Comparison of ENCODE assay signal across 20 cellular contexts in the genomic region with DNA sequence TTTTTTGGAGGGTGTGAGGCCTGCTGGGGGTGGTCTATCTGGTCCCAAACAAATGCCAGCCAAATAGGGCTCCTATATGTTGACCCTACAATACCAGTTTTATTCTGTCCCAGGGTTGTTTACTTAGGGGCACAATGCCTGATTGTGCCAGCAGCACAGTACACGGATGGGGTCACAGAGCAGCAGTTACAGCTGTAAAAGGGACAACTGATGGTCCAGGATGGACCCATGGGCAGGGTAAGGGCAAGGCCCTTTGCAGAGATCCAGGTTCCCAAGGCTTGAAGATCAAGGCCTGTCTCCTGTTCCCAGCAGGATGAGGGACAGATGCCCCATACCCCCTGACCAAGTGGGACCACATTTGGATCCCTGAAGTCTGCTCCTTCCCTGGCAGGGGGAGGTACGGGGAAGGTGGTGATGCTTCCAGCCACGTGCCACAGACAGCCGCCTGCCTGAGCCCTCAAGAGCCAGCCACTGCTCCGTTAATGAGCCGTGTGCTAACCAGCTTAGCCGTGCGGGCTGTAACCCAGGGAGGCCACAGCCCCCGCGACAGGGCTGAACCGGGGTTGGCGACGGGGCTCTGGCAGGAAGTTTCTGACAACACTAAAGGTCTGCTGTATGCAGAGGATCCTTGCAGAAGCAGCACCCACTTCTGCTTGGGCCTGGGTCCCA. TPM values are rescaled to one million over a fixed set of nuclear protein-coding genes. Genes with fewer than 3 reads are reported as not detected.
DNase-seq lines count a peak whose midpoint lies in the region; ATAC-seq and TF ChIP-seq lines count a peak whose summit lies in the region.
"Had no signal": no experiment of that assay in that cellular context is flagged by ENCODE, and none has a peak within 500 bp of the region (broad histone marks: within the 10 kb centered on the region; RNA-seq: fewer than 3 reads in every experiment).

No MANE protein-coding gene starts in this region.

- intact Hi-C loops in CD8-positive, alpha-beta T cell (cut with DNase I, micrococcal nuclease) = no loop called here

- no peak overlapping the region for H3K27ac Mint-ChIP-seq in CD8-positive, alpha-beta T cell
- peak overlapping the region; percentile 32 for H3K27ac Mint-ChIP-seq in T-helper 17 cell

- H3K36me3 ChIP-seq in CD8-positive, alpha-beta T cell (ENCODE audit: insufficient read depth, low read length) = no peaks in the 10 kb centered on the region
- H3K36me3 ChIP-seq: thoracic aorta had no signal

- POLR2A ChIA-PET in CD8-positive, alpha-beta T cell (lab: Charles Lee) = no interaction called here

- no peaks in the 10 kb centered on the region for H3K9me3 Mint-ChIP-seq in CD8-positive, alpha-beta T cell
- H3K9me3 Mint-ChIP-seq: activated naive CD4-positive, alpha-beta T cell treated with anti-CD3 and anti-CD28 coated beads for 36 hours had no signal

- DNase-seq in Ammon's horn (ENCODE audit: low spot score) (peak; percentile 81), T-helper 17 cell (no peak), left kidney (ENCODE audit: low read depth, low spot score) (peak; percentile 86), GM19240 (ENCODE audit: insufficient read length, low spot score) (no peak), GM19238 (ENCODE audit: insufficient read length, low spot score) (no peak)
- DNase-seq in CD8-positive, alpha-beta T cell = no peak
- DNase-seq: activated CD8-positive, alpha-beta memory T cell treated with anti-CD3 and anti-CD28 coated beads, Interleukin-2, amount 50 U/mL, for 4 hours; activated naive CD4-positive, alpha-beta T cell treated with anti-CD3 and anti-CD28 coated beads for 36 hours; foreskin melanocyte; GM23248; left ventricle myocardium superior; NCI-H1417; SIG-M5; stimulated activated CD4-positive, alpha-beta T cell treated with anti-CD3 and anti-CD28 coated beads, Interleukin-4, amount 100 ng/mL, for 24 hours; T1000 had no signal

- peaks cover 17% of the 10 kb centered on the region for H3K4me1 ChIP-seq in CD8-positive, alpha-beta T cell (ENCODE audit: insufficient read depth, low read length)

- no peak overlapping the region for H3K4me3 Mint-ChIP-seq in CD8-positive, alpha-beta T cell
- H3K4me3 Mint-ChIP-seq in T-helper 17 cell = no peak overlapping the region
- H3K4me3 Mint-ChIP-seq: activated naive CD4-positive, alpha-beta T cell treated with anti-CD3 and anti-CD28 coated beads for 36 hours had no signal

- H3K4me1 Mint-ChIP-seq in CD8-positive, alpha-beta T cell (ENCODE audit: low read depth) = peaks cover 18% of the 10 kb centered on the region
- H3K4me1 Mint-ChIP-seq in T-helper 17 cell = peaks cover 5% of the 10 kb centered on the region

- no peaks in the 10 kb centered on the region for H3K27me3 Mint-ChIP-seq in CD8-positive, alpha-beta T cell (ENCODE audit: low read depth)
- H3K27me3 Mint-ChIP-seq in T-helper 17 cell = peaks cover 12% of the 10 kb centered on the region

- no peak overlapping the region for H3K27ac ChIP-seq in CD8-positive, alpha-beta T cell (ENCODE audit: low read depth, low read length)
- H3K27ac ChIP-seq: body of pancreas, GM23248, KMS-11, thoracic aorta had no signal

- H3K9me3 ChIP-seq in CD8-positive, alpha-beta T cell (ENCODE audit: low read length) = no peaks in the 10 kb centered on the region
- no peaks in the 10 kb centered on the region for H3K9me3 ChIP-seq in T-helper 17 cell (ENCODE audit: control insufficient read depth, low read length, poor library complexity, severe bottlenecking)
- H3K9me3 ChIP-seq: body of pancreas, thoracic aorta had no signal

- no peak for TF ChIP-seq CTCF in CD8-positive, alpha-beta T cell (IDR thresholded peaks at IDR 0.05)

- CTCF ChIA-PET in CD8-positive, alpha-beta T cell (lab: Charles Lee) = interaction anchor here (2.6 to 5.9 kb wide), 2 partner anchors 23 to 35 kb away, joined by 14 to 29 read pairs; no protein-coding TSS in a partner anchor

- H3K4me3 ChIP-seq in CD8-positive, alpha-beta T cell (ENCODE audit: low read depth, low read length) = no peak overlapping the region
- H3K4me3 ChIP-seq: body of pancreas, GM23248, thoracic aorta had no signal

- H3K36me3 Mint-ChIP-seq in CD8-positive, alpha-beta T cell = no peaks in the 10 kb centered on the region
- H3K36me3 Mint-ChIP-seq in T-helper 17 cell (ENCODE audit: low read depth) = no peaks in the 10 kb centered on the region

- H3K27me3 ChIP-seq in CD8-positive, alpha-beta T cell (ENCODE audit: insufficient read depth, low read length) = no peaks in the 10 kb centered on the region
- H3K27me3 ChIP-seq: body of pancreas had no signal

- peak; percentile 42 for ATAC-seq in CD8-positive, alpha-beta T cell
- ATAC-seq in T-helper 17 cell (no peak), HG02852 (IDR thresholded peaks at IDR 0.05; ENCODE audit: unreplicated experiment) (no peak), GM21737 (IDR thresholded peaks at IDR 0.05; ENCODE audit: unreplicated experiment) (no peak)
- ATAC-seq: body of pancreas, left ventricle myocardium superior had no signal

RNA-seq across cellular contexts. Expression of gene SLC6A9, which starts 18.2 kb away (rescaled TPM):
- not detected for total RNA-seq in CD8-positive, alpha-beta T cell
- total RNA-seq in T-helper 17 cell = under 1 TPM in 1 of 2 donors, not detected in 1; 0.62 TPM

RNA-seq across cellular contexts. Expression of gene CCDC24, which starts 21.7 kb away (rescaled TPM):
- under 1 TPM; 0.33 to 0.71 TPM for total RNA-seq in CD8-positive, alpha-beta T cell
- 1 to 10 TPM; 1.4 to 1.5 TPM for total RNA-seq in T-helper 17 cell

RNA-seq across cellular contexts. Expression of gene B4GALT2, which starts 34.1 kb away (rescaled TPM):
- total RNA-seq in CD8-positive, alpha-beta T cell = under 1 TPM; 0.42 to 0.71 TPM
- total RNA-seq in T-helper 17 cell = 1 to 10 TPM; 2.8 to 3.4 TPM

RNA-seq across cellular contexts. Expression of gene ATP6V0B, which starts 38.3 kb away (rescaled TPM):
- total RNA-seq in CD8-positive, alpha-beta T cell = 10 to 100 TPM; 52.0 to 56.3 TPM
- total RNA-seq in T-helper 17 cell = 10 to 100 TPM; 72.1 to 80.5 TPM

RNA-seq across cellular contexts. Expression of gene DPH2, which starts 43.3 kb away (rescaled TPM):
- total RNA-seq in CD8-positive, alpha-beta T cell = 10 to 100 TPM; 14.8 to 15.7 TPM
- 10 to 100 TPM; 17.7 to 24.4 TPM for total RNA-seq in T-helper 17 cell

Comparison
In these comparisons a context has a peak if more than half of its experiments do, and no peak if none do; other contexts are left out.
1. DNase-seq: peak in Ammon's horn (single experiment) and left kidney (single experiment); none in CD8-positive, alpha-beta T cell (0 of 7), T-helper 17 cell (0 of 3), GM19240 (single experiment) and GM19238 (single experiment).